ENCODE assay signal across 23 cellular contexts in the genomic region with DNA sequence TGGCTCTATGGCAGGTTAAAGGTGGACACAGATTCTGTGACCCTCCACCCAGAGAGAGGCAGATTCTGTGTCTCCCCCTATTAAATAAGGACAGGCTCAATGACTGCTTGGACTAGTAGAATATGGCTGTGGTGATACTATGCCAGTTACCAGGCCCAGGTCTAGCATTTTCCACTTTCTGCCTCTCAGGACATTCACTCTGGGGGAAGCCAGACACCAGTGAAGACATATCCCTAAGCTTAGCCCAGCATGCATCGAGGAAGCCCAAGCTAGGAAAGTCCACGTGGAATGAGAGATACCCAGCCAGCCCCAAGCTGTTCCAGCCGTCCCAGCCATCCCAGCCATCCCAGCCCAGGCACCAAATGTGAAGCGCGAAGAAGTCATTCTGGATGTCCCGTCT. TPM values are rescaled to one million over a fixed set of nuclear protein-coding genes. Genes with fewer than 3 reads are reported as not detected.
"Had no signal": no experiment of that assay in that cellular context is flagged by ENCODE, and none has a peak within 500 bp of the region (broad histone marks: within the 10 kb centered on the region; RNA-seq: fewer than 3 reads in every experiment).

No MANE protein-coding gene starts in this region.

- ATAC-seq: HepG2 had no signal

- H3K9me3 ChIP-seq: SK-N-SH had no signal

- DNase-seq: IMR-90, Kasumi-1, KG1, NCI-H1092, NCI-H1105 treated with DMSO at 0.1 percent for 48 hours, NCI-H1436, NCI-H187, NCI-H2029, NCI-H2081 treated with DMSO at 0.1 percent for 48 hours, NCI-H2171, NCI-H226, NCI-H446, NCI-H510A, NCI-H524 treated with DMSO at 0.1 percent for 48 hours, NCI-H69, NCI-H774, Right ventricle myocardium superior, RPMI8226, SIG-M5, SK-N-SH had no signal

RNA-seq across cellular contexts. Expression of a gene that starts 40.3 kb away (rescaled TPM):
- total RNA-seq: HepG2, IMR-90, M059J, Right ventricle myocardium superior, SK-MEL-5 had no signal
- polyA plus RNA-seq: HepG2, IMR-90 had no signal
